14 cellular contexts compared by ENCODE assay signal in the genomic region with DNA sequence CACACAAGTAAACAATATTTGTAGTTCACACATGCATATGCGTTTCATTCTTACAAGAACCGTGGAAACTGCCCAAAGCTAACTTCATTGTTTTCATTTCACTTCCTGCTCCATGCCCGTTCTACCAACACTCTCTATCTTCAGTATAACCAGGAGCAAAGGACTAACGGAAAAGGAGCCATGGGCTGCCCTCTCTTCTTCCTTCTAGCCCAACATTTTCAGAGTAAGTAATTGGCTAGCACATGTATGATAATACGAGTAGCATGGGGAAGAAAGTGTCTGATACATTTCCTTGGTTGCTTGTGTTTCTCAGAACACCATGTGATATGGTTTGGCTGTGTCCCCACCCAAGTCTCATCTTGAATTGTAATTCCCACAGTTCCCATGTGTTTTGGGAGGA. TPM values are rescaled to one million over a fixed set of nuclear protein-coding genes. Genes with fewer than 3 reads are reported as not detected.
DNase-seq lines count a peak whose midpoint lies in the region; ATAC-seq, FAIRE-seq and TF ChIP-seq lines count a peak whose summit lies in the region.
"Had no signal": no experiment of that assay in that cellular context is flagged by ENCODE, and none has a peak within 500 bp of the region (broad histone marks: within the 10 kb centered on the region; RNA-seq: fewer than 3 reads in every experiment).

No MANE protein-coding gene starts in this region.

- TF ChIP-seq CTCF in OCI-LY7 (conservative IDR thresholded peaks at IDR 0.05; ENCODE audit: low read length), result no peak
- no peak for TF ChIP-seq CTCF in endothelial cell of umbilical vein (IDR thresholded peaks at IDR 0.05; ENCODE audit: extremely low read depth in 1 of 2, insufficient read depth in 1 of 2, low read depth in 1 of 2, low read length in 2 of 2)
- TF ChIP-seq CTCF in osteoblast (IDR thresholded peaks at IDR 0.05; ENCODE audit: extremely low read depth, low read depth, low read length), result no peak

- POLR2A ChIA-PET in OCI-LY7 (lab: Charles Lee) (no interaction called here), endothelial cell of umbilical vein (lab: Charles Lee) (no interaction called here)

- H3K9me2 ChIP-seq in GM23248 (ENCODE audit: insufficient read depth) (no peaks in the 10 kb centered on the region), OCI-LY7 (ENCODE audit: insufficient read depth, low read length) (no peaks in the 10 kb centered on the region)

- H2AFZ ChIP-seq in GM23248 (peak overlapping the region; percentile 34; the same call in 1 of the 2 replicates), OCI-LY7 (ENCODE audit: low read length) (peak overlapping the region; percentile 23; the same call in 1 of the 2 replicates), endothelial cell of umbilical vein (ENCODE audit: low read depth, low read length) (peak overlapping the region; percentile 58), osteoblast (ENCODE audit: low read length) (peak overlapping the region; percentile 75)

- H3K9ac ChIP-seq in GM23248 (no peak overlapping the region), endothelial cell of umbilical vein (replicated peaks; ENCODE audit: extremely low read depth, insufficient read depth, low read length) (no peak overlapping the region)

- H3K36me3 ChIP-seq in GM23248 (ENCODE audit: low read depth), result no peaks in the 10 kb centered on the region
- no peaks in the 10 kb centered on the region for H3K36me3 ChIP-seq in OCI-LY7 (ENCODE audit: insufficient read depth, low read length)
- no peaks in the 10 kb centered on the region for H3K36me3 ChIP-seq in endothelial cell of umbilical vein (ENCODE audit: control insufficient read depth in 2 of 2, extremely low read depth in 1 of 2, insufficient read depth in 2 of 2, low read length in 2 of 2)
- H3K36me3 ChIP-seq in osteoblast (ENCODE audit: insufficient read depth, low read length), result no peaks in the 10 kb centered on the region

- H4K20me1 ChIP-seq in GM23248 (ENCODE audit: insufficient read depth) (no peaks in the 10 kb centered on the region), OCI-LY7 (ENCODE audit: insufficient read depth, low read length) (no peaks in the 10 kb centered on the region), endothelial cell of umbilical vein (replicated peaks; ENCODE audit: control insufficient read depth, extremely low read depth, insufficient read depth, low read length) (no peaks in the 10 kb centered on the region), osteoblast (ENCODE audit: insufficient read depth, low read length) (no peaks in the 10 kb centered on the region)

- H3K79me2 ChIP-seq in GM23248 (ENCODE audit: insufficient read depth), result no peaks in the 10 kb centered on the region
- H3K79me2 ChIP-seq in OCI-LY7 (ENCODE audit: insufficient read depth, low read depth, low read length), result no peaks in the 10 kb centered on the region
- H3K79me2 ChIP-seq in endothelial cell of umbilical vein (ENCODE audit: control insufficient read depth, insufficient read depth, low read length), result no peaks in the 10 kb centered on the region
- H3K79me2 ChIP-seq in osteoblast (ENCODE audit: insufficient read depth, low read length), result no peaks in the 10 kb centered on the region

- DNase-seq in GM23248 (no peak), OCI-LY7 (ENCODE audit: low spot score) (no peak), endothelial cell of umbilical vein (ENCODE audit: low read depth, low spot score) (peak; percentile 31), osteoblast (ENCODE audit: insufficient read length, low spot score, missing footprints) (peak; percentile 77), DMS53 (lab: John Stamatoyannopoulos, UW) (no peak), SKM-1 treated with dmso at 0.1 percent for 144 hours (lab: John Stamatoyannopoulos, UW; ENCODE audit: unreplicated experiment) (no peak)
- DNase-seq: Caco-2; CD8-positive, alpha-beta memory T cell; KBM-7 had no signal

- no peaks in the 10 kb centered on the region for H3K27me3 ChIP-seq in GM23248 (replicated peaks; ENCODE audit: insufficient read depth)
- H3K27me3 ChIP-seq in endothelial cell of umbilical vein (ENCODE audit: control insufficient read depth in 2 of 2, insufficient read depth in 2 of 2, low read length in 2 of 2), result peaks cover 0 to 2% of the 10 kb centered on the region in 2 experiments
- no peaks in the 10 kb centered on the region for H3K27me3 ChIP-seq in osteoblast (ENCODE audit: insufficient read depth, low read length)

- CTCF ChIA-PET in OCI-LY7 (lab: Charles Lee; ENCODE audit: unreplicated experiment) (no interaction called here), endothelial cell of umbilical vein (lab: Charles Lee) (interaction anchor here (1.0 kb wide), 1 partner anchor 9 kb away, joined by 6 read pairs; no protein-coding TSS in a partner anchor)

- in situ Hi-C loops in GM23248 (cut with MboI), result no loop called here

- 27 to 34% methylated on average over 5 of the region's 5 CpGs for WGBS in GM23248 (ENCODE audit: low coverage in 1 of 2, low lambda C conversion rate in 2 of 2, missing lambda C conversion rate in 2 of 2), 2 experiments

- dilution Hi-C loops in endothelial cell of umbilical vein (cut with MboI; ENCODE audit: extremely low pct_ligation_motif_present, low sequenced_read_pairs), result no loop called here

- no peak overlapping the region for H3K4me3 ChIP-seq in GM23248
- no peak overlapping the region for H3K4me3 ChIP-seq in OCI-LY7 (ENCODE audit: low read depth, low read length, poor library complexity, severe bottlenecking)
- H3K4me3 ChIP-seq in endothelial cell of umbilical vein (replicated peaks in 1 of 3; ENCODE audit: insufficient read depth in 1 of 3, low read depth in 1 of 3, low read length in 3 of 3), result no peak overlapping the region
- H3K4me3 ChIP-seq in osteoblast (ENCODE audit: insufficient read depth, low read length), result peak overlapping the region; percentile 34
- H3K4me3 ChIP-seq: A549 had no signal

- no peaks in the 10 kb centered on the region for H3F3A ChIP-seq in GM23248 (ENCODE audit: insufficient read depth)

- no peak overlapping the region for H3K27ac ChIP-seq in GM23248
- H3K27ac ChIP-seq in OCI-LY7 (ENCODE audit: low read depth, low read length, poor library complexity, severe bottlenecking), result no peak overlapping the region
- no peak overlapping the region for H3K27ac ChIP-seq in endothelial cell of umbilical vein (ENCODE audit: insufficient read depth, low read depth, low read length)
- H3K27ac ChIP-seq in osteoblast (ENCODE audit: low read depth, low read length), result no peak overlapping the region
- H3K27ac ChIP-seq: A549, HL-60 had no signal

- no peak for ATAC-seq in esophagus mucosa
- ATAC-seq: A549, HCT116 had no signal

- peak; percentile 52 for FAIRE-seq in endothelial cell of umbilical vein (lab: Jason Lieb, UNC)
- FAIRE-seq: A549, GM12892 had no signal

- H3K4me2 ChIP-seq in GM23248 (ENCODE audit: unreplicated experiment), result no peak overlapping the region
- H3K4me2 ChIP-seq in OCI-LY7 (ENCODE audit: low read length), result no peak overlapping the region
- no peak overlapping the region for H3K4me2 ChIP-seq in endothelial cell of umbilical vein (ENCODE audit: insufficient read depth, low read length)
- H3K4me2 ChIP-seq in osteoblast (ENCODE audit: insufficient read depth, low read length), result peak overlapping the region; percentile 66
- H3K4me2 ChIP-seq: A549 had no signal

- no peaks in the 10 kb centered on the region for H3K4me1 ChIP-seq in GM23248 (ENCODE audit: insufficient read depth)
- H3K4me1 ChIP-seq in OCI-LY7 (ENCODE audit: insufficient read depth, low read length, poor library complexity, severe bottlenecking), result no peaks in the 10 kb centered on the region
- H3K4me1 ChIP-seq in endothelial cell of umbilical vein (ENCODE audit: control insufficient read depth, extremely low read depth, insufficient read depth, low read length), result no peaks in the 10 kb centered on the region
- peaks cover 3% of the 10 kb centered on the region for H3K4me1 ChIP-seq in osteoblast (ENCODE audit: insufficient read depth, low read length)
- H3K4me1 ChIP-seq: A549, Caco-2 had no signal

- BruUV-seq in OCI-LY7 (replicated peaks; lab: Mats Ljungman, UMichigan), result no TSS peak
- BruUV-seq in endothelial cell of umbilical vein (replicated peaks; lab: Mats Ljungman, UMichigan), result no TSS peak

- H3K9me1 ChIP-seq in endothelial cell of umbilical vein (replicated peaks; ENCODE audit: control insufficient read depth, extremely low read depth, insufficient read depth, low read length), result no peaks in the 10 kb centered on the region

- no peaks in the 10 kb centered on the region for H3K9me3 ChIP-seq in GM23248 (ENCODE audit: low read depth)
- H3K9me3 ChIP-seq in OCI-LY7 (ENCODE audit: low read length), result no peaks in the 10 kb centered on the region
- no peaks in the 10 kb centered on the region for H3K9me3 ChIP-seq in endothelial cell of umbilical vein (replicated peaks; ENCODE audit: control insufficient read depth, insufficient read depth, low read length)
- no peaks in the 10 kb centered on the region for H3K9me3 ChIP-seq in osteoblast (ENCODE audit: low read depth, low read length)
- H3K9me3 ChIP-seq: A549, Caco-2 had no signal

- intact Hi-C loops in OCI-LY7 (cut with micrococcal nuclease; ENCODE audit: unreplicated experiment), result no loop called here
- intact Hi-C loops in endothelial cell of umbilical vein (cut with micrococcal nuclease), result no loop called here

- no peak for TF ChIP-seq POLR2A in endothelial cell of umbilical vein (IDR thresholded peaks at IDR 0.05; ENCODE audit: low read depth, low read length)

TF ChIP-seq in endothelial cell of umbilical vein, 7 proteins besides CTCF, POLR2A, EP300 and RAD21:
- no peak for TF ChIP-seq EZH2 (IDR thresholded peaks at IDR 0.05; ENCODE audit: borderline replicate concordance, low read depth, low read length, severe bottlenecking)

RNA-seq across cellular contexts. Expression of gene ZNF783, which starts 38.8 kb away (rescaled TPM):
- total RNA-seq in GM23248 (2014; rRNA removed; shearing (Covaris generic)), result 8.6 and 11.3 TPM in 2 replicates
- 3.5 and 3.6 TPM in 2 replicates for polyA plus RNA-seq in GM23248 (2016; fragmentation: Nextera tagmentation; extraction: Ambion mirVana)
- total RNA-seq in OCI-LY7 (2014; rRNA removed; shearing (Covaris generic)), result 10.5 and 13.1 TPM in 2 replicates
- total RNA-seq in OCI-LY7 (2022), result 18.8 and 19.4 TPM in 2 replicates
- total RNA-seq in endothelial cell of umbilical vein, result 9.2 and 9.8 TPM in 2 replicates
- 7.3 and 8.0 TPM in 2 replicates for polyA plus RNA-seq in endothelial cell of umbilical vein
- 4.2 and 5.5 TPM in 2 replicates for polyA plus RNA-seq in endothelial cell of umbilical vein (2011; cell fraction: cytosol; rRNA removed)
- polyA plus RNA-seq in endothelial cell of umbilical vein (2011; cell fraction: nucleus; rRNA removed), result 39.4 and 41.8 TPM in 2 replicates
- 3.9 and 5.4 TPM in 2 replicates for polyA plus RNA-seq in endothelial cell of umbilical vein (2012)
- 6.9 and 10.7 TPM in 2 replicates for polyA minus RNA-seq in endothelial cell of umbilical vein
- polyA minus RNA-seq in endothelial cell of umbilical vein (2011; cell fraction: cytosol; rRNA and poly(A)+ RNA removed), result 3.9 TPM
- 7.7 and 10.1 TPM in 2 replicates for polyA minus RNA-seq in endothelial cell of umbilical vein (2011; cell fraction: nucleus; rRNA and poly(A)+ RNA removed)
- 13.3 and 13.4 TPM in 2 replicates for total RNA-seq in osteoblast
- total RNA-seq in esophagus mucosa, result 5.8 TPM

Comparison
In these comparisons a context has a peak if more than half of its experiments do, and no peak if none do; other contexts are left out.
1. DNase-seq: peak in endothelial cell of umbilical vein (single experiment) and osteoblast (single experiment); none in GM23248 (single experiment), OCI-LY7 (single experiment), DMS53 (single experiment) and SKM-1 treated with dmso at 0.1 percent for 144 hours (single experiment).
2. H2AFZ ChIP-seq: peak in every context shown above with its lines; median percentile 75 in osteoblast; 58 in endothelial cell of umbilical vein; 34 in GM23248; 23 in OCI-LY7.